ENCODE assay signal across 2 cellular contexts in the genomic region with DNA sequence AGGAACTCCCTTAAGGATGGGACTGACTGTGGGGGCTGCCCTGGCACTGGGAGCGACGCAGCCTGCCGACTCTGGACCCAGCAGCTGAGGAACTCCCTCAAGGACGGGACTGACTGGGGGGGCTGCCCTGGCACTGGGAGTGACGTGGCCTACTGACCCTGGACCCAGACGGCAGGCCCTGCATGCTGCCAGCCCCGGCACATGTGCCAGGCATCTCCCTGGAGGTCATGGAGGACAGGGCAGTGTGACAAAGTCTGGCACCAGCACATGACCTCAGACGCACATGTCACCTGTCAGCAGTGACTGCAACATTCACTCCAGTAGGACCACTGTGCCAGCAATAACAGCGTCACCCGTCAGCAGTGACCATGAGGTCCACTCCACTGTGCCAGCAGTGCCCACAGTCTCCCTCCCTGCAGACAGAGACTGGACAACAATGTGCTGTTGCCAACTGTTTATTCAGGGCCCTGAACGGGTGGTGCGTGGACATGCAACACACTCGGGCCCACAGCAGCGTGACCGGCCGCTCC.
TF ChIP-seq lines count a peak whose summit lies in the region.

No MANE protein-coding gene starts in this region.

TF ChIP-seq in K562, 482 proteins besides CTCF, POLR2A, EP300 and RAD21:
- TF ChIP-seq RBFOX2 (IDR thresholded peaks at IDR 0.05; ENCODE audit: low read depth, low read length), result peak; percentile 12; the same call in 1 of the 2 replicates
- peak; percentile 46; the same call in 1 of the 2 replicates for TF ChIP-seq POLR2G (IDR thresholded peaks at IDR 0.05; ENCODE audit: low read depth, low read length)
- TF ChIP-seq ELF1 (tag; IDR thresholded peaks at IDR 0.05), result no peak

TF ChIP-seq in GM23338, 12 proteins besides CTCF, POLR2A, EP300 and RAD21:
- TF ChIP-seq, protein P1, sequence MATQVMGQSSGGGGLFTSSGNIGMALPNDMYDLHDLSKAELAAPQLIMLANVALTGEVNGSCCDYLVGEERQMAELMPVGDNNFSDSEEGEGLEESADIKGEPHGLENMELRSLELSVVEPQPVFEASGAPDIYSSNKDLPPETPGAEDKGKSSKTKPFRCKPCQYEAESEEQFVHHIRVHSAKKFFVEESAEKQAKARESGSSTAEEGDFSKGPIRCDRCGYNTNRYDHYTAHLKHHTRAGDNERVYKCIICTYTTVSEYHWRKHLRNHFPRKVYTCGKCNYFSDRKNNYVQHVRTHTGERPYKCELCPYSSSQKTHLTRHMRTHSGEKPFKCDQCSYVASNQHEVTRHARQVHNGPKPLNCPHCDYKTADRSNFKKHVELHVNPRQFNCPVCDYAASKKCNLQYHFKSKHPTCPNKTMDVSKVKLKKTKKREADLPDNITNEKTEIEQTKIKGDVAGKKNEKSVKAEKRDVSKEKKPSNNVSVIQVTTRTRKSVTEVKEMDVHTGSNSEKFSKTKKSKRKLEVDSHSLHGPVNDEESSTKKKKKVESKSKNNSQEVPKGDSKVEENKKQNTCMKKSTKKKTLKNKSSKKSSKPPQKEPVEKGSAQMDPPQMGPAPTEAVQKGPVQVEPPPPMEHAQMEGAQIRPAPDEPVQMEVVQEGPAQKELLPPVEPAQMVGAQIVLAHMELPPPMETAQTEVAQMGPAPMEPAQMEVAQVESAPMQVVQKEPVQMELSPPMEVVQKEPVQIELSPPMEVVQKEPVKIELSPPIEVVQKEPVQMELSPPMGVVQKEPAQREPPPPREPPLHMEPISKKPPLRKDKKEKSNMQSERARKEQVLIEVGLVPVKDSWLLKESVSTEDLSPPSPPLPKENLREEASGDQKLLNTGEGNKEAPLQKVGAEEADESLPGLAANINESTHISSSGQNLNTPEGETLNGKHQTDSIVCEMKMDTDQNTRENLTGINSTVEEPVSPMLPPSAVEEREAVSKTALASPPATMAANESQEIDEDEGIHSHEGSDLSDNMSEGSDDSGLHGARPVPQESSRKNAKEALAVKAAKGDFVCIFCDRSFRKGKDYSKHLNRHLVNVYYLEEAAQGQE (IDR thresholded peaks at IDR 0.05; ENCODE audit: unreplicated experiment), result no peak
- TF ChIP-seq ZNF114 (CRISPR knock-in tag; IDR thresholded peaks at IDR 0.05), result no peak
- TF ChIP-seq ZNF331 (CRISPR knock-in tag; IDR thresholded peaks at IDR 0.05; ENCODE audit: low read depth), result no peak
- TF ChIP-seq, protein P2, sequence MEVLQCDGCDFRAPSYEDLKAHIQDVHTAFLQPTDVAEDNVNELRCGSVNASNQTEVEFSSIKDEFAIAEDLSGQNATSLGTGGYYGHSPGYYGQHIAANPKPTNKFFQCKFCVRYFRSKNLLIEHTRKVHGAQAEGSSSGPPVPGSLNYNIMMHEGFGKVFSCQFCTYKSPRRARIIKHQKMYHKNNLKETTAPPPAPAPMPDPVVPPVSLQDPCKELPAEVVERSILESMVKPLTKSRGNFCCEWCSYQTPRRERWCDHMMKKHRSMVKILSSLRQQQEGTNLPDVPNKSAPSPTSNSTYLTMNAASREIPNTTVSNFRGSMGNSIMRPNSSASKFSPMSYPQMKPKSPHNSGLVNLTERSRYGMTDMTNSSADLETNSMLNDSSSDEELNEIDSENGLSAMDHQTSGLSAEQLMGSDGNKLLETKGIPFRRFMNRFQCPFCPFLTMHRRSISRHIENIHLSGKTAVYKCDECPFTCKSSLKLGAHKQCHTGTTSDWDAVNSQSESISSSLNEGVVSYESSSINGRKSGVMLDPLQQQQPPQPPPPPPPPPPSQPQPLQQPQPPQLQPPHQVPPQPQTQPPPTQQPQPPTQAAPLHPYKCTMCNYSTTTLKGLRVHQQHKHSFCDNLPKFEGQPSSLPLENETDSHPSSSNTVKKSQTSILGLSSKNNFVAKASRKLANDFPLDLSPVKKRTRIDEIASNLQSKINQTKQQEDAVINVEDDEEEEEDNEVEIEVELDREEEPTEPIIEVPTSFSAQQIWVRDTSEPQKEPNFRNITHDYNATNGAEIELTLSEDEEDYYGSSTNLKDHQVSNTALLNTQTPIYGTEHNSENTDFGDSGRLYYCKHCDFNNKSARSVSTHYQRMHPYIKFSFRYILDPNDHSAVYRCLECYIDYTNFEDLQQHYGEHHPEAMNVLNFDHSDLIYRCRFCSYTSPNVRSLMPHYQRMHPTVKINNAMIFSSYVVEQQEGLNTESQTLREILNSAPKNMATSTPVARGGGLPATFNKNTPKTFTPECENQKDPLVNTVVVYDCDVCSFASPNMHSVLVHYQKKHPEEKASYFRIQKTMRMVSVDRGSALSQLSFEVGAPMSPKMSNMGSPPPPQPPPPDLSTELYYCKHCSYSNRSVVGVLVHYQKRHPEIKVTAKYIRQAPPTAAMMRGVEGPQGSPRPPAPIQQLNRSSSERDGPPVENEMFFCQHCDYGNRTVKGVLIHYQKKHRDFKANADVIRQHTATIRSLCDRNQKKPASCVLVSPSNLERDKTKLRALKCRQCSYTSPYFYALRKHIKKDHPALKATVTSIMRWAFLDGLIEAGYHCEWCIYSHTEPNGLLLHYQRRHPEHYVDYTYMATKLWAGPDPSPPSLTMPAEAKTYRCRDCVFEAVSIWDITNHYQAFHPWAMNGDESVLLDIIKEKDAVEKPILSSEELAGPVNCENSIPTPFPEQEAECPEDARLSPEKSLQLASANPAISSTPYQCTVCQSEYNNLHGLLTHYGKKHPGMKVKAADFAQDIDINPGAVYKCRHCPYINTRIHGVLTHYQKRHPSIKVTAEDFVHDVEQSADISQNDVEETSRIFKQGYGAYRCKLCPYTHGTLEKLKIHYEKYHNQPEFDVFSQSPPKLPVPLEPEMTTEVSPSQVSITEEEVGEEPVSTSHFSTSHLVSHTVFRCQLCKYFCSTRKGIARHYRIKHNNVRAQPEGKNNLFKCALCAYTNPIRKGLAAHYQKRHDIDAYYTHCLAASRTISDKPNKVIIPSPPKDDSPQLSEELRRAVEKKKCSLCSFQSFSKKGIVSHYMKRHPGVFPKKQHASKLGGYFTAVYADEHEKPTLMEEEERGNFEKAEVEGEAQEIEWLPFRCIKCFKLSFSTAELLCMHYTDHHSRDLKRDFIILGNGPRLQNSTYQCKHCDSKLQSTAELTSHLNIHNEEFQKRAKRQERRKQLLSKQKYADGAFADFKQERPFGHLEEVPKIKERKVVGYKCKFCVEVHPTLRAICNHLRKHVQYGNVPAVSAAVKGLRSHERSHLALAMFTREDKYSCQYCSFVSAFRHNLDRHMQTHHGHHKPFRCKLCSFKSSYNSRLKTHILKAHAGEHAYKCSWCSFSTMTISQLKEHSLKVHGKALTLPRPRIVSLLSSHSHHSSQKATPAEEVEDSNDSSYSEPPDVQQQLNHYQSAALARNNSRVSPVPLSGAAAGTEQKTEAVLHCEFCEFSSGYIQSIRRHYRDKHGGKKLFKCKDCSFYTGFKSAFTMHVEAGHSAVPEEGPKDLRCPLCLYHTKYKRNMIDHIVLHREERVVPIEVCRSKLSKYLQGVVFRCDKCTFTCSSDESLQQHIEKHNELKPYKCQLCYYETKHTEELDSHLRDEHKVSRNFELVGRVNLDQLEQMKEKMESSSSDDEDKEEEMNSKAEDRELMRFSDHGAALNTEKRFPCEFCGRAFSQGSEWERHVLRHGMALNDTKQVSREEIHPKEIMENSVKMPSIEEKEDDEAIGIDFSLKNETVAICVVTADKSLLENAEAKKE (CRISPR knock-in tag; IDR thresholded peaks at IDR 0.05), result no peak
- TF ChIP-seq JUNB (IDR thresholded peaks at IDR 0.05; ENCODE audit: unreplicated experiment), result no peak
TF ChIP-seq in GM23338: peak in this region for 0.
